8 cellular contexts compared by ENCODE assay signal in the genomic region with DNA sequence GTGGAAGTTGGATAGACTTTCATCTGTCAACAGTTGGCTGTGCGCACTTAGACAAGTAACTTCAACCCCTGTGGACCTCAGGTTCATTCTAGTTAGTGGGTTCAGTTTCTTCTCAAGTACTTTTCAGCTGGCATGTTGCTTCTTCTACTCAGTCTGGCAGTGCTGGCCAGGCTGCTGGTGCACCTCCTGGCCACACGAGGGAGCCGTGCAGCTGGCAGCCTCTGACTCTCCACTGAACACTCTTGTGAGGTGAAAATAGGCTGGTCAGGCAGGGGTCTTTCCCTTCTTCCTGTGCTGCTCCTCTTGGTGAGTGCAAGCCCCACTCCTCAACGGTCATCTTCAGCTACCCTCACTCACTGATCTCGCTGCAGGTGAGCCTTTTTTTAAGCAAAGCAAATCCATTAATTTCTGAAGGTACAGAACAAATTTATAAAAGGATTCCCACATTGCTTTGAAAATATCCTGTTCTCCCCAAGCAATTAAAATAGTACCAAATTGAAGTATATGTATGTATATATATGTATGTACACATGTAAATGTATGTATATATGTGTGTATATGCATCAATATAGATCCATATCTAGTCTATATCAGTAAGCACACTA.
A peak's percentile ranks its signal among the peaks of the same experiment; 100 is the strongest.
DNase-seq lines count a peak whose midpoint lies in the region; FAIRE-seq and TF ChIP-seq lines count a peak whose summit lies in the region.

No MANE protein-coding gene starts in this region.

- TF ChIP-seq RAD21 in Ishikawa (IDR thresholded peaks at IDR 0.05; ENCODE audit: low read depth): peak; percentile 52; the same call in 1 of the 2 replicates

- no peak overlapping the region for H3K4me3 ChIP-seq in SU-DHL-6 (ENCODE audit: insufficient read depth, low read length, poor library complexity, severe bottlenecking)

- H3K9ac ChIP-seq in SU-DHL-6 (ENCODE audit: low read length): no peak overlapping the region

- H3K79me2 ChIP-seq in SU-DHL-6 (ENCODE audit: insufficient read depth, low read length): no peaks in the 10 kb centered on the region

- no peak overlapping the region for H2AFZ ChIP-seq in SU-DHL-6 (ENCODE audit: low read depth, low read length, severe bottlenecking)

- H3F3A ChIP-seq in SU-DHL-6 (ENCODE audit: insufficient read depth): no peaks in the 10 kb centered on the region

- peak; percentile 31 for DNase-seq in D721Med (ENCODE audit: insufficient read length, low spot score)
- DNase-seq in GM20000 (ENCODE audit: low spot score): peak; percentile 39
- peak in 37 of 56 donors; percentile 0 to 63 (median 6) for DNase-seq in amygdala (lab: John Stamatoyannopoulos, UW)
- peak; percentile 63 for DNase-seq in iPS-NIHi11 (ENCODE audit: low spot score)
- DNase-seq in stimulated activated CD4-positive, alpha-beta T cell treated with anti-CD3 and anti-CD28 coated beads, Interleukin-12 subunit alpha, Interleukin-12 subunit beta, amount 100 ng/mL, for 48 hours (ENCODE audit: low read depth in 2 of 3, low spot score in 1 of 3): peak; percentile 15 to 40 (median 21)
- no peak for DNase-seq in GOT3 (lab: John Stamatoyannopoulos, UW)

- no peaks in the 10 kb centered on the region for H3K9me3 ChIP-seq in SU-DHL-6 (ENCODE audit: insufficient read depth, low read length)

- TF ChIP-seq CTCF in D721Med (IDR thresholded peaks at IDR 0.05; ENCODE audit: insufficient read depth, missing control alignments): peak; percentile 60
- TF ChIP-seq CTCF in GM20000 (IDR thresholded peaks at IDR 0.05; ENCODE audit: extremely low read depth, missing control alignments): peak; percentile 52
- TF ChIP-seq CTCF in SU-DHL-6 (IDR thresholded peaks at IDR 0.05; ENCODE audit: insufficient read depth, low read length, poor library complexity, severe bottlenecking): peak; percentile 54

- no peak overlapping the region for H3K4me2 ChIP-seq in SU-DHL-6 (ENCODE audit: low read depth, low read length, poor library complexity, severe bottlenecking)

- H4K20me1 ChIP-seq in SU-DHL-6 (ENCODE audit: low read depth, low read length): no peaks in the 10 kb centered on the region

- peak; percentile 21 for FAIRE-seq in D721Med (lab: Jason Lieb, UNC)

- H3K27ac ChIP-seq in SU-DHL-6 (ENCODE audit: low read depth, low read length): no peak overlapping the region

- no peak for TF ChIP-seq EP300 in Ishikawa (IDR thresholded peaks at IDR 0.05; ENCODE audit: borderline replicate concordance)

- no peaks in the 10 kb centered on the region for H3K36me3 ChIP-seq in SU-DHL-6 (ENCODE audit: low read length)

- H3K9me2 ChIP-seq in SU-DHL-6 (replicated peaks; ENCODE audit: insufficient read depth, low read length): no peaks in the 10 kb centered on the region

- H3K27me3 ChIP-seq in SU-DHL-6 (ENCODE audit: low read length): no peaks in the 10 kb centered on the region

TF ChIP-seq in Ishikawa, 13 proteins besides CTCF, POLR2A, EP300 and RAD21:
- TF ChIP-seq FOXM1 (IDR thresholded peaks at IDR 0.05; ENCODE audit: borderline replicate concordance, low read depth) (no peak), TCF12 (IDR thresholded peaks at IDR 0.05; ENCODE audit: low read depth) (no peak), CREB1 (IDR thresholded peaks at IDR 0.05; ENCODE audit: low read depth) (no peak), NFIC (IDR thresholded peaks at IDR 0.05) (no peak), TEAD4 (IDR thresholded peaks at IDR 0.05) (no peak)
- TF ChIP-seq, protein P1, sequence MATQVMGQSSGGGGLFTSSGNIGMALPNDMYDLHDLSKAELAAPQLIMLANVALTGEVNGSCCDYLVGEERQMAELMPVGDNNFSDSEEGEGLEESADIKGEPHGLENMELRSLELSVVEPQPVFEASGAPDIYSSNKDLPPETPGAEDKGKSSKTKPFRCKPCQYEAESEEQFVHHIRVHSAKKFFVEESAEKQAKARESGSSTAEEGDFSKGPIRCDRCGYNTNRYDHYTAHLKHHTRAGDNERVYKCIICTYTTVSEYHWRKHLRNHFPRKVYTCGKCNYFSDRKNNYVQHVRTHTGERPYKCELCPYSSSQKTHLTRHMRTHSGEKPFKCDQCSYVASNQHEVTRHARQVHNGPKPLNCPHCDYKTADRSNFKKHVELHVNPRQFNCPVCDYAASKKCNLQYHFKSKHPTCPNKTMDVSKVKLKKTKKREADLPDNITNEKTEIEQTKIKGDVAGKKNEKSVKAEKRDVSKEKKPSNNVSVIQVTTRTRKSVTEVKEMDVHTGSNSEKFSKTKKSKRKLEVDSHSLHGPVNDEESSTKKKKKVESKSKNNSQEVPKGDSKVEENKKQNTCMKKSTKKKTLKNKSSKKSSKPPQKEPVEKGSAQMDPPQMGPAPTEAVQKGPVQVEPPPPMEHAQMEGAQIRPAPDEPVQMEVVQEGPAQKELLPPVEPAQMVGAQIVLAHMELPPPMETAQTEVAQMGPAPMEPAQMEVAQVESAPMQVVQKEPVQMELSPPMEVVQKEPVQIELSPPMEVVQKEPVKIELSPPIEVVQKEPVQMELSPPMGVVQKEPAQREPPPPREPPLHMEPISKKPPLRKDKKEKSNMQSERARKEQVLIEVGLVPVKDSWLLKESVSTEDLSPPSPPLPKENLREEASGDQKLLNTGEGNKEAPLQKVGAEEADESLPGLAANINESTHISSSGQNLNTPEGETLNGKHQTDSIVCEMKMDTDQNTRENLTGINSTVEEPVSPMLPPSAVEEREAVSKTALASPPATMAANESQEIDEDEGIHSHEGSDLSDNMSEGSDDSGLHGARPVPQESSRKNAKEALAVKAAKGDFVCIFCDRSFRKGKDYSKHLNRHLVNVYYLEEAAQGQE (IDR thresholded peaks at IDR 0.05; ENCODE audit: low read depth): no peak
- TF ChIP-seq, protein P2, sequence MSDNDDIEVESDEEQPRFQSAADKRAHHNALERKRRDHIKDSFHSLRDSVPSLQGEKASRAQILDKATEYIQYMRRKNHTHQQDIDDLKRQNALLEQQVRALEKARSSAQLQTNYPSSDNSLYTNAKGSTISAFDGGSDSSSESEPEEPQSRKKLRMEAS (IDR thresholded peaks at IDR 0.05): no peak
- TF ChIP-seq, protein P3, sequence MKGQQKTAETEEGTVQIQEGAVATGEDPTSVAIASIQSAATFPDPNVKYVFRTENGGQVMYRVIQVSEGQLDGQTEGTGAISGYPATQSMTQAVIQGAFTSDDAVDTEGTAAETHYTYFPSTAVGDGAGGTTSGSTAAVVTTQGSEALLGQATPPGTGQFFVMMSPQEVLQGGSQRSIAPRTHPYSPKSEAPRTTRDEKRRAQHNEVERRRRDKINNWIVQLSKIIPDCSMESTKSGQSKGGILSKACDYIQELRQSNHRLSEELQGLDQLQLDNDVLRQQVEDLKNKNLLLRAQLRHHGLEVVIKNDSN (IDR thresholded peaks at IDR 0.05): no peak
TF ChIP-seq in Ishikawa: peak in this region for 0.
